Comparison of ENCODE assay signal across 1 cellular context in genomic region chrX:40083120-40083978, GRCh38.
TF ChIP-seq lines count a peak whose summit lies in the region.

No MANE protein-coding gene starts in this region.

TF ChIP-seq in GM23338, 12 proteins besides CTCF, POLR2A, EP300 and RAD21 (continued from another document):
- TF ChIP-seq ZNF462 (CRISPR knock-in tag; IDR thresholded peaks at IDR 0.05) (no peak), ZNF331 (CRISPR knock-in tag; IDR thresholded peaks at IDR 0.05; ENCODE audit: low read depth) (no peak)
